Comparison of ENCODE assay signal across 8 cellular contexts in the genomic region with DNA sequence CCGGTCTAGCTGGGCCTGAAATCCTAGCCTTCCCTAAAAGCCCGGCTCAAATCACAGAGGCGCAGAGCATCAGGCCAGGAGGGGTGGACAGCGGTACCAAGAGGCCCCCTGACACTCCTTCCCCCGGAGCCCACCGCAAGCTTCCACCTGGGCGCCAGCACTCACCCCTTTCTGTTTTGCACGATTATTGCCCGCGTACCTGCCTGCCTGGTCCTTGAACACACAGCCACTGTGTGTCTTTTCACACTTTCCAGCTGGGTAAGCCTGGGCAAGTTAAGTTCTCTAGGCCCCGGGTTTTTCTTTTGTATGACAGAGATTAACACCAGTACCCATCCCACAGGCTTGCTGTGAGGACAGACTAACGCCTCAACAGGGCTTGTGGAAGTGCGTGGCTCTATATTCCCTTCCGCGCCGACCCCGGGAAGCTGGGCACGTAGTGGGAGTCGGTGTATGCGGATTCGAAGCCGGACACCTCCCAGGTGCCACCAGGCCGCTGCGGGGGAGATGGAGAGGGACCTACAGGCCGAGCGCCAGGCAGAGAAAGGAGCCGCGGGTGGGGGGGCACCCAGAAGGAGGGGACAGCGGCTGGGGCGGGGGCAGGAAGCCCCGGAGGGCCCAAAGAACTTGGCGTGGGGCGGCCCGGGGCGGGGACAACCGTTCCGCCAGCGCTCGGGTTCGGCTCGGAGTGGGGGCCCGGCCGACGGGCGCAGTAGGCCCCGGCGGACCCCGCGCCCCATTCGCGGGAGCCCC. TPM values are rescaled to one million over a fixed set of nuclear protein-coding genes. Genes with fewer than 3 reads are reported as not detected.
DNase-seq lines count a peak whose midpoint lies in the region; ATAC-seq and TF ChIP-seq lines count a peak whose summit lies in the region.

No MANE protein-coding gene starts in this region.

- H4K20me1 ChIP-seq in PC-3 (ENCODE audit: low read length): peaks cover 11% of the 10 kb centered on the region; the same call in 1 of the 2 replicates

- POLR2A ChIA-PET in PC-3 (lab: Charles Lee; ENCODE audit: unreplicated experiment): no interaction called here

- H3K9me3 ChIP-seq in PC-3 (ENCODE audit: low read length): no peaks in the 10 kb centered on the region
- no peaks in the 10 kb centered on the region for H3K9me3 ChIP-seq in gastroesophageal sphincter
- H3K9me3 ChIP-seq in ovary: no peaks in the 10 kb centered on the region
- no peaks in the 10 kb centered on the region for H3K9me3 ChIP-seq in aorta (ENCODE audit: control insufficient read depth, low read length)

- H3K9ac ChIP-seq in PC-3 (ENCODE audit: low read length): peak overlapping the region; percentile 81

- WGBS in gastroesophageal sphincter (ENCODE audit: low coverage in 1 of 2), 2 donors: 0 to 14% methylated on average over 4 of the region's 51 CpGs
- WGBS in ovary, 3 donors: 1 to 3% (median 2%) methylated on average over 42 to 51 of the region's 51 CpGs
- whole genome bisulfite sequencing in aorta, 2 donors: 1 to 2% methylated on average over 32 to 51 of the region's 51 CpGs

- ATAC-seq in HG02885 (IDR thresholded peaks at IDR 0.05; ENCODE audit: poor library complexity, unreplicated experiment) (peak; percentile 35), PC-3 (peak; percentile 39), gastroesophageal sphincter (peak; percentile 52), aorta (ENCODE audit: low FRiP score) (peak; percentile 65)

- DNase-seq in NCI-H2029 (lab: John Stamatoyannopoulos, UW) (peak; percentile 17), NCI-H2029 treated with DMSO at 0.1 percent for 48 hours (lab: John Stamatoyannopoulos, UW) (no peak), PC-3 (peak; percentile 23), activated gamma-delta T cell (lab: John Stamatoyannopoulos, UW) (peak; percentile 46), ovary (peak; percentile 63 to 77 (median 72)), aorta (peak; percentile 71 to 90)

- TF ChIP-seq POLR2A in gastroesophageal sphincter (IDR thresholded peaks at IDR 0.05) (no peak), ovary (IDR thresholded peaks at IDR 0.05) (no peak)

- peaks cover 24% of the 10 kb centered on the region for H3K79me2 ChIP-seq in PC-3 (ENCODE audit: low read length)

- H3K27me3 ChIP-seq in PC-3 (ENCODE audit: low read length): no peaks in the 10 kb centered on the region
- no peaks in the 10 kb centered on the region for H3K27me3 ChIP-seq in gastroesophageal sphincter
- H3K27me3 ChIP-seq in ovary: no peaks in the 10 kb centered on the region
- no peaks in the 10 kb centered on the region for H3K27me3 ChIP-seq in aorta (ENCODE audit: control insufficient read depth in 1 of 2, insufficient read depth in 2 of 2, low read length in 1 of 2)

- H3K27ac ChIP-seq in PC-3 (ENCODE audit: low read length) (no peak overlapping the region), gastroesophageal sphincter (peak overlapping the region; percentile 84 to 95 (median 93)), ovary (peak overlapping the region; percentile 93 to 94), aorta (ENCODE audit: low read depth in 1 of 2, low read length in 2 of 2) (peak overlapping the region; percentile 46 to 67)

- BruUV-seq in PC-3 (replicated peaks; lab: Mats Ljungman, UMichigan): no TSS peak

- H3K4me3 ChIP-seq in PC-3 (ENCODE audit: low read length) (peak overlapping the region; percentile 82), gastroesophageal sphincter (peak overlapping the region; percentile 88 to 99), ovary (peak overlapping the region; percentile 59), aorta (ENCODE audit: low read length in 2 of 2) (peak overlapping the region; percentile 91 to 92)

- H2AFZ ChIP-seq in PC-3 (ENCODE audit: low read length): peak overlapping the region; percentile 58

- TF ChIP-seq CTCF in PC-3 (conservative IDR thresholded peaks at IDR 0.05; ENCODE audit: low read depth, low read length) (no peak), gastroesophageal sphincter (IDR thresholded peaks at IDR 0.05) (no peak), ovary (IDR thresholded peaks at IDR 0.05) (no peak)

- intact Hi-C loops in PC-3 (cut with micrococcal nuclease): loop anchor here (2.0 to 10.0 kb wide), 3 partner anchors 74 to 212 kb away; no protein-coding TSS in a partner anchor
- intact Hi-C loops in ovary (cut with DNase I): loop anchor here in 1 of 4 donors (5.0 kb wide), 1 partner anchor 340 kb away; a partner anchor contains a TSS
- intact Hi-C loops in aorta (cut with DNase I): loop anchor here (2.0 to 10.0 kb wide), 4 partner anchors 35 to 212 kb away; a partner anchor contains a TSS

- TF ChIP-seq EP300 in gastroesophageal sphincter (IDR thresholded peaks at IDR 0.05) (no peak), ovary (IDR thresholded peaks at IDR 0.05) (no peak)

- no peaks in the 10 kb centered on the region for H3F3A ChIP-seq in PC-3 (ENCODE audit: low read length, unreplicated experiment)

- no peaks in the 10 kb centered on the region for H3K9me2 ChIP-seq in PC-3 (replicated peaks; ENCODE audit: low read length)

- CTCF ChIA-PET in PC-3 (lab: Charles Lee): no interaction called here

- H3K4me2 ChIP-seq in PC-3 (ENCODE audit: low read length): peak overlapping the region; percentile 92

- H3K4me1 ChIP-seq in PC-3 (ENCODE audit: insufficient read depth, low read length): peaks cover 11% of the 10 kb centered on the region
- H3K4me1 ChIP-seq in gastroesophageal sphincter: peaks cover 0 to 26% (median 13%) of the 10 kb centered on the region in 3 donors
- H3K4me1 ChIP-seq in ovary (ENCODE audit: insufficient read depth): peaks cover 6% of the 10 kb centered on the region
- H3K4me1 ChIP-seq in aorta (ENCODE audit: control insufficient read depth in 1 of 2, insufficient read depth in 2 of 2, low read length in 2 of 2): no peaks in the 10 kb centered on the region

- H3K36me3 ChIP-seq in PC-3 (ENCODE audit: low read depth, low read length): peaks cover 18% of the 10 kb centered on the region
- H3K36me3 ChIP-seq in gastroesophageal sphincter: peaks cover 0 to 25% of the 10 kb centered on the region in 2 donors
- no peaks in the 10 kb centered on the region for H3K36me3 ChIP-seq in ovary
- peaks cover 0 to 6% of the 10 kb centered on the region in 2 donors for H3K36me3 ChIP-seq in aorta (ENCODE audit: control insufficient read depth in 1 of 2, insufficient read depth in 2 of 2, low read length in 1 of 2)

RNA-seq across cellular contexts. Expression of a gene that starts 0.8 kb away (rescaled TPM):
- total RNA-seq in PC-3 (2014; rRNA removed) (19.6 and 27.4 TPM in 2 replicates), gastroesophageal sphincter (10 to 100 TPM; 17.2 to 26.4 (median 22.6) TPM), ovary (10 to 100 TPM; 13.1 to 19.3 (median 17.4) TPM), aorta (10 to 100 TPM; 16.7 to 23.5 TPM)
- polyA plus RNA-seq in ovary (1 to 10 TPM; 5.9 to 9.2 TPM), aorta (1 to 10 TPM; 2.9 to 8.8 TPM)

RNA-seq across cellular contexts. Expression of a gene that starts 36.0 kb away (rescaled TPM):
- 9.9 and 10.3 TPM in 2 replicates for total RNA-seq in PC-3 (2014; rRNA removed)
- total RNA-seq in gastroesophageal sphincter: 10 to 100 TPM in 1 of 4 donors, 1 to 10 TPM in 3; 6.1 to 16.1 (median 9.9) TPM
- 10 to 100 TPM in 5 of 7 donors, 1 to 10 TPM in 2; 5.6 to 20.4 (median 15.8) TPM for total RNA-seq in ovary
- 10 to 100 TPM in 1 of 2 donors, 1 to 10 TPM in 1; 3.8 to 13.7 TPM for polyA plus RNA-seq in ovary
- 1 to 10 TPM; 7.8 to 9.4 TPM for total RNA-seq in aorta
- 1 to 10 TPM; 4.0 to 6.9 TPM for polyA plus RNA-seq in aorta
